ENCODE assay signal across 8 cellular contexts in the genomic region with DNA sequence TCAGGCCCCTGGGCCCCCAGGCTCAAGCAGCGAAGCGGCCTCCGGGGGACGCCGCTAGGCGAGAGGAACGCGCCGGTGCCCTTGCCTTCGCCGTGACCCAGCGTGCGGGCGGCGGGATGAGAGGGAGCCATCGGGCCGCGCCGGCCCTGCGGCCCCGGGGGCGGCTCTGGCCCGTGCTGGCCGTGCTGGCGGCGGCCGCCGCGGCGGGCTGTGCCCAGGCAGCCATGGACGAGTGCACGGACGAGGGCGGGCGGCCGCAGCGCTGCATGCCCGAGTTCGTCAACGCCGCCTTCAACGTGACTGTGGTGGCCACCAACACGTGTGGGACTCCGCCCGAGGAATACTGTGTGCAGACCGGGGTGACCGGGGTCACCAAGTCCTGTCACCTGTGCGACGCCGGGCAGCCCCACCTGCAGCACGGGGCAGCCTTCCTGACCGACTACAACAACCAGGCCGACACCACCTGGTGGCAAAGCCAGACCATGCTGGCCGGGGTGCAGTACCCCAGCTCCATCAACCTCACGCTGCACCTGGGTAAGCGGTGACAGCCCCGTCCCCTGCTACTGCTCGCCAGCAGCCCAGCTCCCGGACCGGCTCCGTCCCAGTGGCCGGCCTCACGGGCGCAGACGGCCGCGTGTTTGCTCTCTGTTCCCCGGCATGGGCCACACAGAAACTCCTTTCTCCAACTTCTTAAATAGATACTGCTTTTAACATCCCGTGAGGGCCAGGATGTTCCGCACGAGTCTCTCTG. TPM values are rescaled to one million over a fixed set of nuclear protein-coding genes. Genes with fewer than 3 reads are reported as not detected.
A peak's percentile ranks its signal among the peaks of the same experiment; 100 is the strongest.
DNase-seq lines count a peak whose midpoint lies in the region; ATAC-seq, FAIRE-seq and TF ChIP-seq lines count a peak whose summit lies in the region.

No MANE protein-coding gene starts in this region.

- H3K56ac ChIP-seq in IMR-90 (ENCODE audit: extremely low read depth, insufficient read depth, low read length): peak overlapping the region; percentile 88

- no peaks in the 10 kb centered on the region; the same call in 1 of the 2 replicates for H3K36me3 ChIP-seq in IMR-90 (ENCODE audit: control insufficient read depth, insufficient read depth, low read length)
- H3K36me3 ChIP-seq in body of pancreas (replicated peaks in 1 of 2; ENCODE audit: insufficient read depth in 1 of 2, low read depth in 2 of 2): no peaks in the 10 kb centered on the region
- no peaks in the 10 kb centered on the region for H3K36me3 ChIP-seq in small intestine (ENCODE audit: control insufficient read depth in 2 of 2, insufficient read depth in 2 of 2, low read length in 2 of 2)

- CTCF ChIA-PET in IMR-90 (lab: Yijun Ruan, JAX): no interaction called here
- CTCF ChIA-PET in RWPE1 (lab: Yijun Ruan, JAX): interaction anchor here (0.6 to 1.6 kb wide), 3 partner anchors 18 to 348 kb away, joined by 3 to 5 read pairs (median 3); no protein-coding TSS in a partner anchor

- no peak for FAIRE-seq in small intestine (lab: Jason Lieb, UNC)

- dilution Hi-C loops in IMR-90 (cut with HindIII; ENCODE audit: low sequenced_read_pairs, unreplicated experiment): no loop called here

- 0 out of 2 replicates have a peak overlapping the region, but pooled peaks have one; percentile 13 for H4K5ac ChIP-seq in IMR-90 (ENCODE audit: low read depth, low read length)

- peak; percentile 64 for TF ChIP-seq CTCF in GM10266 (IDR thresholded peaks at IDR 0.05; ENCODE audit: control insufficient read depth, insufficient read depth, low read depth, missing control alignments)
- peak; percentile 40 for TF ChIP-seq CTCF in IMR-90 (conservative IDR thresholded peaks at IDR 0.05; ENCODE audit: low read depth, low read length)
- TF ChIP-seq CTCF in RWPE1 (conservative IDR thresholded peaks at IDR 0.05; ENCODE audit: low read depth): peak; percentile 67
- TF ChIP-seq CTCF in body of pancreas (IDR thresholded peaks at IDR 0.05): peak; percentile 43 to 86 (median 74)

- intact Hi-C loops in IMR-90 (cut with micrococcal nuclease): loop anchor here (1.0 to 5.0 kb wide), 8 partner anchors 37 to 449 kb away; a partner anchor contains a TSS
- intact Hi-C loops in body of pancreas (cut with DNase I): loop anchor here (5.0 kb wide), 1 partner anchor 56 kb away; no protein-coding TSS in a partner anchor

- peak overlapping the region; percentile 97 for H2BK5ac ChIP-seq in IMR-90 (ENCODE audit: low read depth, low read length, poor library complexity, severe bottlenecking)

- in situ Hi-C loops in IMR-90 (cut with MboI; ENCODE audit: low sequenced_read_pairs): loop anchor here (5.0 to 10.0 kb wide), 2 partner anchors 66 to 211 kb away; no protein-coding TSS in a partner anchor

- H3K27ac ChIP-seq in IMR-90 (ENCODE audit: insufficient read depth, low read length) (peak overlapping the region; percentile 56), RWPE1 (peak overlapping the region; percentile 100), body of pancreas (peak overlapping the region; percentile 97 to 99 (median 98)), small intestine (ENCODE audit: low read depth in 1 of 2, low read length in 1 of 2) (peak overlapping the region; percentile 16 to 80)

- ATAC-seq in GM21786 (IDR thresholded peaks at IDR 0.05; ENCODE audit: unreplicated experiment) (peak; percentile 69), IMR-90 (ENCODE audit: low read depth) (peak; percentile 31), body of pancreas (peak; percentile 73)

- H3K14ac ChIP-seq in IMR-90 (replicated peaks; ENCODE audit: low read depth, low read length): peak overlapping the region; percentile 72

- no peak overlapping the region for H2BK20ac ChIP-seq in IMR-90 (ENCODE audit: low read depth, low read length)

- H2AK9ac ChIP-seq in IMR-90 (replicated peaks; ENCODE audit: low read depth, low read length, poor library complexity): peak overlapping the region; percentile 90

- peak overlapping the region; percentile 73 for H3K18ac ChIP-seq in IMR-90 (ENCODE audit: low read depth, low read length)

- H3K4me3 ChIP-seq in IMR-90 (ENCODE audit: insufficient read depth, low read depth, low read length) (peak overlapping the region; percentile 84), body of pancreas (peak overlapping the region; percentile 82 to 86), small intestine (ENCODE audit: low read depth in 1 of 2, low read length in 2 of 2) (peak overlapping the region; percentile 57 to 68)

- peaks cover 3% of the 10 kb centered on the region for H3K9me1 ChIP-seq in IMR-90 (ENCODE audit: insufficient read depth, low read length)

- H3K27me3 ChIP-seq in IMR-90 (ENCODE audit: control insufficient read depth, insufficient read depth, low read length) (no peaks in the 10 kb centered on the region), body of pancreas (no peaks in the 10 kb centered on the region), small intestine (ENCODE audit: control insufficient read depth in 2 of 2, insufficient read depth in 2 of 2, low read length in 2 of 2) (no peaks in the 10 kb centered on the region)

- H3K4me2 ChIP-seq in IMR-90 (ENCODE audit: low read depth, low read length): peak overlapping the region; percentile 82

- peak overlapping the region; percentile 74; the same call in 1 of the 2 replicates for H2AK5ac ChIP-seq in IMR-90 (ENCODE audit: low read depth, low read length)

- H3K9ac ChIP-seq in IMR-90 (ENCODE audit: low read depth, low read length): peak overlapping the region; percentile 95

- H2BK120ac ChIP-seq in IMR-90 (ENCODE audit: low read depth, low read length): peak overlapping the region; percentile 21

- H4K91ac ChIP-seq in IMR-90 (ENCODE audit: insufficient read depth, low read depth, low read length): peak overlapping the region; percentile 62

- POLR2A ChIA-PET in IMR-90 (lab: Charles Lee; ENCODE audit: unreplicated experiment) (no interaction called here), RWPE1 (lab: Yijun Ruan, JAX; ENCODE audit: low non-redundant PET) (no interaction called here)

- WGBS in IMR-90 (ENCODE audit: extremely low coverage in 2 of 2, insufficient read length in 1 of 2), 2 experiments: 0% methylated on average over 35 of the region's 71 CpGs; no CpG with 5 or more reads in 1 of the 2 experiments
- WGBS in body of pancreas, 2 donors: 0% methylated on average over 18 to 59 of the region's 71 CpGs
- WGBS in small intestine, 3 donors: 1% methylated on average over 50 to 71 of the region's 71 CpGs

- H3K23ac ChIP-seq in IMR-90 (ENCODE audit: low read depth, low read length): peak overlapping the region; percentile 82

- peak; percentile 40 for TF ChIP-seq RAD21 in IMR-90 (IDR thresholded peaks at IDR 0.05; ENCODE audit: low read length)

- TSS peak; percentile 82 for BruUV-seq in IMR-90 (replicated peaks; lab: Mats Ljungman, UMichigan)

- H2AFZ ChIP-seq in IMR-90 (replicated peaks; ENCODE audit: low read length, poor library complexity): peak overlapping the region; percentile 71

- peak overlapping the region; percentile 35; the same call in 1 of the 3 replicates for H2BK15ac ChIP-seq in IMR-90 (ENCODE audit: low read depth, low read length)

- H3K4me1 ChIP-seq in IMR-90 (ENCODE audit: control insufficient read depth, insufficient read depth, low read length) (peaks cover 4% of the 10 kb centered on the region), body of pancreas (peaks cover 41% of the 10 kb centered on the region), small intestine (ENCODE audit: control insufficient read depth in 2 of 2, insufficient read depth in 1 of 2, low read depth in 1 of 2, low read length in 1 of 2) (no peaks in the 10 kb centered on the region)

- peak; percentile 73 for DNase-seq in GM10266 (ENCODE audit: extremely low spot score)
- DNase-seq in IMR-90: peak; percentile 47
- peak; percentile 64 for DNase-seq in RWPE1 (ENCODE audit: low spot score)
- peak; percentile 81 to 91 (median 86) for DNase-seq in body of pancreas
- peak; percentile 76 for DNase-seq in iPS-NIHi7 (ENCODE audit: extremely low spot score)
- peak; percentile 74 for DNase-seq in small intestine
- no peak for DNase-seq in DMS114 treated with DMSO at 0.1 percent for 48 hours (lab: John Stamatoyannopoulos, UW; ENCODE audit: unreplicated experiment)

- no peak; the same call in 1 of the 2 replicates for TF ChIP-seq POLR2A in IMR-90 (IDR thresholded peaks at IDR 0.05; ENCODE audit: low read depth, low read length)
- TF ChIP-seq POLR2A in body of pancreas (IDR thresholded peaks at IDR 0.05): peak; percentile 55 to 75 (median 64)

- H3K9me3 ChIP-seq in IMR-90 (ENCODE audit: control insufficient read depth, insufficient read depth, low read length): no peaks in the 10 kb centered on the region
- H3K9me3 ChIP-seq in body of pancreas: no peaks in the 10 kb centered on the region
- H3K9me3 ChIP-seq in small intestine (ENCODE audit: control insufficient read depth, low read depth): no peaks in the 10 kb centered on the region

- H4K8ac ChIP-seq in IMR-90 (ENCODE audit: low read depth in 2 of 2, low read length in 2 of 2): peak overlapping the region; percentile 15 to 53; a peak in 2 of 4 replicates

- H3K4ac ChIP-seq in IMR-90 (ENCODE audit: low read depth, low read length): peak overlapping the region; percentile 62

- H3K79me1 ChIP-seq in IMR-90 (ENCODE audit: low read depth in 1 of 2, low read length in 2 of 2): peaks cover 0 to 25% of the 10 kb centered on the region in 2 experiments; a peak in 2 of 4 replicates

- H4K20me1 ChIP-seq in IMR-90 (ENCODE audit: insufficient read depth, low read length): peaks cover 39% of the 10 kb centered on the region

TF ChIP-seq in IMR-90, 13 proteins besides CTCF, POLR2A, EP300 and RAD21:
- TF ChIP-seq, protein P1, sequence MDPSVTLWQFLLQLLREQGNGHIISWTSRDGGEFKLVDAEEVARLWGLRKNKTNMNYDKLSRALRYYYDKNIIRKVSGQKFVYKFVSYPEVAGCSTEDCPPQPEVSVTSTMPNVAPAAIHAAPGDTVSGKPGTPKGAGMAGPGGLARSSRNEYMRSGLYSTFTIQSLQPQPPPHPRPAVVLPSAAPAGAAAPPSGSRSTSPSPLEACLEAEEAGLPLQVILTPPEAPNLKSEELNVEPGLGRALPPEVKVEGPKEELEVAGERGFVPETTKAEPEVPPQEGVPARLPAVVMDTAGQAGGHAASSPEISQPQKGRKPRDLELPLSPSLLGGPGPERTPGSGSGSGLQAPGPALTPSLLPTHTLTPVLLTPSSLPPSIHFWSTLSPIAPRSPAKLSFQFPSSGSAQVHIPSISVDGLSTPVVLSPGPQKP (IDR thresholded peaks at IDR 0.05; ENCODE audit: borderline replicate concordance, low read depth, low read length): no peak
- TF ChIP-seq BHLHE40 (IDR thresholded peaks at IDR 0.05; ENCODE audit: low read depth, low read length): peak; percentile 72
- TF ChIP-seq SMC3 (IDR thresholded peaks at IDR 0.05; ENCODE audit: low read depth, low read length): peak; percentile 41
- peak; percentile 85; the same call in 1 of the 2 replicates for TF ChIP-seq CHD1 (IDR thresholded peaks at IDR 0.05; ENCODE audit: low read depth, low read length)

RNA-seq across cellular contexts. Expression of a gene that starts 0.6 kb away (rescaled TPM):
- total RNA-seq in IMR-90 (2012; rRNA removed) (361 and 394 TPM in 2 replicates), body of pancreas (10 to 100 TPM; 60.7 to 96.6 TPM)
- polyA plus RNA-seq in IMR-90 (2012; rRNA removed) (223 and 249 TPM in 2 replicates), small intestine (10 to 100 TPM in 1 of 3 donors, 1 to 10 TPM in 2; 2.5 to 41.0 (median 3.5) TPM)
- 90.5 and 125 TPM in 2 replicates for polyA plus RNA-seq in IMR-90 (2012; cell fraction: cytosol; rRNA removed)
- polyA plus RNA-seq in IMR-90 (2012; cell fraction: nucleus; rRNA removed; ENCODE audit: low replicate concordance): 105 and 251 TPM in 2 replicates

Comparison
In these comparisons a context has a peak if more than half of its experiments do, and no peak if none do; other contexts are left out.
1. H3K27ac ChIP-seq: peak in every context shown above with its lines; median percentile 100 in RWPE1; 98 in body of pancreas; 56 in IMR-90; 48 in small intestine.